In genomic region chr5:96655085-96655484, GRCh38 we compare ENCODE assay signal across 1 cellular context.
TF ChIP-seq lines count a peak whose summit lies in the region.

No MANE protein-coding gene starts in this region.

TF ChIP-seq in SK-N-SH treated with all-trans-retinoic acid at 6 μM for 48 hours, 23 proteins besides CTCF, POLR2A, EP300 and RAD21 (continued from another document):
- TF ChIP-seq, protein P1, sequence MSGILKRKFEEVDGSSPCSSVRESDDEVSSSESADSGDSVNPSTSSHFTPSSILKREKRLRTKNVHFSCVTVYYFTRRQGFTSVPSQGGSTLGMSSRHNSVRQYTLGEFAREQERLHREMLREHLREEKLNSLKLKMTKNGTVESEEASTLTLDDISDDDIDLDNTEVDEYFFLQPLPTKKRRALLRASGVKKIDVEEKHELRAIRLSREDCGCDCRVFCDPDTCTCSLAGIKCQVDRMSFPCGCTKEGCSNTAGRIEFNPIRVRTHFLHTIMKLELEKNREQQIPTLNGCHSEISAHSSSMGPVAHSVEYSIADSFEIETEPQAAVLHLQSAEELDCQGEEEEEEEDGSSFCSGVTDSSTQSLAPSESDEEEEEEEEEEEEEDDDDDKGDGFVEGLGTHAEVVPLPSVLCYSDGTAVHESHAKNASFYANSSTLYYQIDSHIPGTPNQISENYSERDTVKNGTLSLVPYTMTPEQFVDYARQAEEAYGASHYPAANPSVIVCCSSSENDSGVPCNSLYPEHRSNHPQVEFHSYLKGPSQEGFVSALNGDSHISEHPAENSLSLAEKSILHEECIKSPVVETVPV (CRISPR knock-in tag; IDR thresholded peaks at IDR 0.05) = no peak
- TF ChIP-seq TSHZ2 (CRISPR knock-in tag; IDR thresholded peaks at IDR 0.05) (no peak), ZFP30 (CRISPR knock-in tag; IDR thresholded peaks at IDR 0.05) (no peak), ZC3H10 (CRISPR knock-in tag; IDR thresholded peaks at IDR 0.05) (no peak), ZNF565 (CRISPR knock-in tag; conservative IDR thresholded peaks at IDR 0.05; ENCODE audit: low read depth) (no peak), OSR1 (CRISPR knock-in tag; IDR thresholded peaks at IDR 0.05) (no peak), ZNF8 (CRISPR knock-in tag; IDR thresholded peaks at IDR 0.05) (no peak), ZNF70 (CRISPR knock-in tag; IDR thresholded peaks at IDR 0.05) (no peak), ARNTL (CRISPR knock-in tag; IDR thresholded peaks at IDR 0.05; ENCODE audit: borderline replicate concordance, low read depth) (no peak), CREB5 (CRISPR knock-in tag; IDR thresholded peaks at IDR 0.05; ENCODE audit: low read depth) (no peak)
- TF ChIP-seq, protein P2, sequence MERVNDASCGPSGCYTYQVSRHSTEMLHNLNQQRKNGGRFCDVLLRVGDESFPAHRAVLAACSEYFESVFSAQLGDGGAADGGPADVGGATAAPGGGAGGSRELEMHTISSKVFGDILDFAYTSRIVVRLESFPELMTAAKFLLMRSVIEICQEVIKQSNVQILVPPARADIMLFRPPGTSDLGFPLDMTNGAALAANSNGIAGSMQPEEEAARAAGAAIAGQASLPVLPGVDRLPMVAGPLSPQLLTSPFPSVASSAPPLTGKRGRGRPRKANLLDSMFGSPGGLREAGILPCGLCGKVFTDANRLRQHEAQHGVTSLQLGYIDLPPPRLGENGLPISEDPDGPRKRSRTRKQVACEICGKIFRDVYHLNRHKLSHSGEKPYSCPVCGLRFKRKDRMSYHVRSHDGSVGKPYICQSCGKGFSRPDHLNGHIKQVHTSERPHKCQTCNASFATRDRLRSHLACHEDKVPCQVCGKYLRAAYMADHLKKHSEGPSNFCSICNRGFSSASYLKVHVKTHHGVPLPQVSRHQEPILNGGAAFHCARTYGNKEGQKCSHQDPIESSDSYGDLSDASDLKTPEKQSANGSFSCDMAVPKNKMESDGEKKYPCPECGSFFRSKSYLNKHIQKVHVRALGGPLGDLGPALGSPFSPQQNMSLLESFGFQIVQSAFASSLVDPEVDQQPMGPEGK (CRISPR knock-in tag; IDR thresholded peaks at IDR 0.05; ENCODE audit: borderline replicate concordance) = no peak
- TF ChIP-seq, protein P3, sequence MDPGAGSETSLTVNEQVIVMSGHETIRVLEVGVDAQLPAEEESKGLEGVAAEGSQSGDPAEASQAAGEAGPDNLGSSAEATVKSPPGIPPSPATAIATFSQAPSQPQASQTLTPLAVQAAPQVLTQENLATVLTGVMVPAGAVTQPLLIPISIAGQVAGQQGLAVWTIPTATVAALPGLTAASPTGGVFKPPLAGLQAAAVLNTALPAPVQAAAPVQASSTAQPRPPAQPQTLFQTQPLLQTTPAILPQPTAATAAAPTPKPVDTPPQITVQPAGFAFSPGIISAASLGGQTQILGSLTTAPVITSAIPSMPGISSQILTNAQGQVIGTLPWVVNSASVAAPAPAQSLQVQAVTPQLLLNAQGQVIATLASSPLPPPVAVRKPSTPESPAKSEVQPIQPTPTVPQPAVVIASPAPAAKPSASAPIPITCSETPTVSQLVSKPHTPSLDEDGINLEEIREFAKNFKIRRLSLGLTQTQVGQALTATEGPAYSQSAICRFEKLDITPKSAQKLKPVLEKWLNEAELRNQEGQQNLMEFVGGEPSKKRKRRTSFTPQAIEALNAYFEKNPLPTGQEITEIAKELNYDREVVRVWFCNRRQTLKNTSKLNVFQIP (CRISPR knock-in tag; IDR thresholded peaks at IDR 0.05; ENCODE audit: borderline replicate concordance, low read depth) = no peak
